In the genomic region with DNA sequence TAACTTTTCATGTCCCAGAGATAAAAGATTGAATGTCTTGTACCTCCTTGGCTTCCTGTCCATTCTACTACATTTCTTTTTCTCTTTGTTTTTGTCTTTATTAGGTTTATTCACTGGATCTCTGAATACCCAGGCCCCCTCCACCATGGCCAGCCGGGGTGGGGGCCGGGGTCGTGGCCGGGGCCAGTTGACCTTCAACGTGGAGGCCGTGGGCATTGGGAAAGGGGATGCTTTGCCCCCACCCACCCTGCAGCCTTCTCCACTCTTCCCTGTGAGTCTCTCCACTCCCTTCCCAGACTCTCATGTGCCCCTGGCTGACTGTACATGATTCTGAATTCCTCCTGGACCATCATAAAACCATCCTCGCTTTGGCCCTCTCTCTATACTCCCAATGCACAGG, we compare ENCODE assay signal across 21 cellular contexts. TPM values are rescaled to one million over a fixed set of nuclear protein-coding genes. Genes with fewer than 3 reads are reported as not detected.
"Had no signal": no experiment of that assay in that cellular context is flagged by ENCODE, and none has a peak within 500 bp of the region (broad histone marks: within the 10 kb centered on the region; RNA-seq: fewer than 3 reads in every experiment).

No MANE protein-coding gene starts in this region.

- H3K27me3 ChIP-seq: foreskin keratinocyte, neutrophil, pancreas, right lobe of liver had no signal

- H3K9me3 Mint-ChIP-seq: activated T-cell treated with anti-CD3 and anti-CD28 coated beads, Interleukin-2, amount 50 U/mL, for 4 hours; naive B cell had no signal

- H3K4me2 ChIP-seq: smooth muscle cell had no signal

- DNase-seq: activated CD4-positive, alpha-beta T cell treated with anti-CD3 and anti-CD28 coated beads, Interleukin-2, amount 50 U/mL, for 4 hours; activated CD4-positive, CD25-positive, alpha-beta regulatory T cell treated with anti-CD3 and anti-CD28 coated beads, Interleukin-2, amount 50 U/mL, for 72 hours; activated gamma-delta T cell; activated T-cell treated with anti-CD3 and anti-CD28 coated beads, Interleukin-2, amount 50 U/mL, for 4 hours; amygdala; foreskin keratinocyte; glutamatergic neuron; hypothalamus; naive B cell; stimulated activated CD4-positive, alpha-beta T cell treated with anti-CD3 and anti-CD28 coated beads, Interleukin-4, amount 100 ng/mL, for 1 hour; T-helper 2 cell had no signal

- H3K27ac ChIP-seq: foreskin keratinocyte, neutrophil, pancreas, right lobe of liver, VCaP had no signal

- H3K36me3 ChIP-seq: neutrophil, pancreas, right lobe of liver had no signal

- H3K4me3 Mint-ChIP-seq: activated naive CD8-positive, alpha-beta T cell; activated T-cell treated with anti-CD3 and anti-CD28 coated beads, Interleukin-2, amount 50 U/mL, for 4 hours; naive B cell had no signal

- H3K4me3 ChIP-seq: lung, pancreas, right lobe of liver, smooth muscle cell had no signal

- ATAC-seq: activated T-cell treated with anti-CD3 and anti-CD28 coated beads, Interleukin-2, amount 50 U/mL, for 4 hours; foreskin keratinocyte; left lobe of liver; pancreas had no signal

- H3K9me3 ChIP-seq: neutrophil, pancreas, right lobe of liver had no signal

- H3K36me3 Mint-ChIP-seq: activated naive CD8-positive, alpha-beta T cell had no signal

- H3K27me3 Mint-ChIP-seq: activated naive CD8-positive, alpha-beta T cell; naive B cell had no signal

RNA-seq across cellular contexts. Expression of a gene that starts 46.8 kb away (rescaled TPM):
- total RNA-seq: activated T-cell treated with anti-CD3 and anti-CD28 coated beads, Interleukin-2, amount 50 U/mL, for 4 hours; fibroblast of lung; foreskin keratinocyte; lung; pancreas; smooth muscle cell had no signal
- polyA plus RNA-seq: fibroblast of lung, foreskin keratinocyte, keratinocyte, lung, smooth muscle cell had no signal
